Comparison of ENCODE assay signal across 1 cellular context in genomic region chr5:168298949-168299348, GRCh38.
TF ChIP-seq lines count a peak whose summit lies in the region.

No MANE protein-coding gene starts in this region.

TF ChIP-seq in A549, 52 proteins besides CTCF, POLR2A, EP300 and RAD21:
- TF ChIP-seq CEBPB (IDR thresholded peaks at IDR 0.05) (no peak), NR3C1 (IDR thresholded peaks at IDR 0.05) (no peak), CBX8 (IDR thresholded peaks at IDR 0.05) (no peak)
